In the genomic region with DNA sequence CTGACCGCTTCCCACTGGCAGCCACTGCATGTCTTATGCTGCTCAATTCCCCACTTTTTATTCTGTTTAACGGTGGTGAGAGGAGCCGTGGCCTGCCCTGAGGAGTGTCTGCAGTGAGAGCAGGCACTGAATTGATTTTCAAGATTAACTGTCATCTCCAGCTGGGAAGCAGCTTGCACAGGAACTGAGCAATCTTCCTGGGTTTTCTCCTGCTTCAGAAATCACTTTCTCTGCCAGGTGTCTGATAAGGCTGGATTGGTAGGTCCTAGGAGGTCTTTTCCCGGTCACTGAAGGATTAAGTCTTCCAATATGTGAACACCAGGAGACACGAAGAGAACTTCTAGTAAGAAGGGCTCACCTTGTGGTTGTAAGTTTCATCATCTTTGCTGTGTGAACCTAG, we compare ENCODE assay signal across 21 cellular contexts.
"Had no signal": no experiment of that assay in that cellular context is flagged by ENCODE, and none has a peak within 500 bp of the region (broad histone marks: within the 10 kb centered on the region; RNA-seq: fewer than 3 reads in every experiment).

No MANE protein-coding gene starts in this region.

- H3K4me3 ChIP-seq: MG63, SJSA1, SK-N-MC had no signal

- H3K36me3 ChIP-seq: MG63, SJSA1 had no signal

- H3K9me3 ChIP-seq: MG63, SJSA1 had no signal

- H3K27ac ChIP-seq: SJSA1, SK-N-MC had no signal

- ATAC-seq: HepG2, T-cell had no signal

- DNase-seq: IMR-90, Karpas-422, KG1, MG63, NCI-H1092, NCI-H1105 treated with DMSO at 0.1 percent for 48 hours, NCI-H1417 treated with DMSO at 0.1 percent for 48 hours, NCI-H1694, NCI-H187 treated with DMSO at 0.1 percent for 48 hours, NCI-H2081, NCI-H2107, NCI-H2227 treated with DMSO at 0.1 percent for 48 hours, NCI-H446, NCI-H510A, Right ventricle myocardium superior, RPMI8226, SIG-M5, T-cell had no signal

- H3K4me1 ChIP-seq: SJSA1 had no signal

- H3K27me3 ChIP-seq: MG63, SJSA1 had no signal
